ENCODE assay signal across 17 cellular contexts in the genomic region with DNA sequence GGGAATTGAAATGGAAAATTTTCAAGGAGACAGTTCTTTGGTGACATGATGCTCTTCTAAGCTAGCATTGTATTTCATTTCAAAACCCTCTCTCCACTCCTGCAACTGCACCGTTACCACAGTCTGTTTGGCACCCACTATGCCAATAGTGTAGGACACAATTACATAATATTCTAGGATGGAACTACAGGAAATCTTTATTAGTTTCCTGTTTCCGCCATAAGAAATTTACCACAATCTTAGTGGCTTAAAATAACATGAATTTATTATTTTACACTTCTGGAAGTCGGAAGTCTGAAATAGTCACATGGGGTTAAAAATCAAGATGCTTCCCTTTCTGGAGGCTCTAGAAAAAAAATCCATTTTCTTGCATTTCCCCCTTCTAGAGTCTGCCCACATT.
"Had no signal": no experiment of that assay in that cellular context is flagged by ENCODE, and none has a peak within 500 bp of the region (broad histone marks: within the 10 kb centered on the region; RNA-seq: fewer than 3 reads in every experiment).

No MANE protein-coding gene starts in this region.

- FAIRE-seq: pancreas had no signal

- H3K9me3 ChIP-seq: colonic mucosa, pancreas, right lobe of liver, thoracic aorta, transverse colon had no signal

- H3K4me3 ChIP-seq: colonic mucosa, pancreas, right lobe of liver, thoracic aorta, transverse colon had no signal

- DNase-seq: colonic mucosa; effector CD4-positive, alpha-beta T cell; endodermal cell; foreskin melanocyte; head of caudate nucleus; hippocampal formation; left colon; natural killer cell; occipital lobe; pancreas; right lobe of liver; stimulated activated CD4-positive, alpha-beta T cell treated with anti-CD3 and anti-CD28 coated beads, Interleukin-2, amount 100 ng/mL, for 24 hours; stimulated activated CD4-positive, alpha-beta T cell treated with anti-CD3 and anti-CD28 coated beads, Interleukin-4, amount 100 ng/mL, for 4 hours; stimulated activated naive B cell treated with anti-CD40 and anti-IgM and Interleukin-4, amounts not matched to agents 10 μg/mL and 1 μg/mL and 100 μg/mL, for 72 hours; stimulated activated naive CD8-positive, alpha-beta T cell treated with anti-CD3 and anti-CD28 coated beads, Interleukin-15, amount 100 ng/mL, for 72 hours; transverse colon had no signal

- H3K27ac ChIP-seq: colonic mucosa, pancreas, right lobe of liver, thoracic aorta, transverse colon had no signal

- H3K27me3 ChIP-seq: colonic mucosa, right lobe of liver, transverse colon had no signal

- H3K4me1 ChIP-seq: colonic mucosa, pancreas, transverse colon had no signal

- H3K36me3 ChIP-seq: colonic mucosa, pancreas, right lobe of liver, thoracic aorta, transverse colon had no signal

- ATAC-seq: left colon; natural killer cell; pancreas; right lobe of liver; stimulated activated naive B cell treated with anti-CD40 and anti-IgM and Interleukin-4, amounts not matched to agents 10 μg/mL and 1 μg/mL and 100 μg/mL, for 72 hours; stimulated activated naive CD8-positive, alpha-beta T cell treated with anti-CD3 and anti-CD28 coated beads, Interleukin-15, amount 100 ng/mL, for 72 hours had no signal
